In the genomic region with DNA sequence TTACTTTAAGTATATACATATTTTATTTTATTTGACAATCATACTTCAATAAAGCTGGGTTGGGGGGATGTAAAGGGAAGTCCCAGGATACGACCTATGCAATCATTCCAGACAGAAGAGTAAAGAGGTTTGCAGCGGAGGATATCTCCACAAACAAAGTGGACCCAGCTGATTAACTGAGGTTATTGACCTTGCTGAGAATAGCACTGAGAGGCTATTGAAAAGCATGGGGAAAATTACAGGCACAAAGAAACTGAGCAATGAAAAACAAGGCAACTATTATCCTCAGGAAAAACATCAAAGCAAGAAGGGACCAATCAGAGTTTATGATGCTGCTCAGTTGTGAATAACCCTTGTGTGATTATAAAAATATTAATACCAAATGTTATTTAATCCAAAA, we compare ENCODE assay signal across 16 cellular contexts.
"Had no signal": no experiment of that assay in that cellular context is flagged by ENCODE, and none has a peak within 500 bp of the region (broad histone marks: within the 10 kb centered on the region; RNA-seq: fewer than 3 reads in every experiment).

No MANE protein-coding gene starts in this region.

- H3K36me3 ChIP-seq: heart left ventricle, stomach, tibial artery, uterus had no signal

- H3K9me3 ChIP-seq: heart left ventricle, stomach, tibial artery, uterus had no signal

- ATAC-seq: effector memory CD8-positive, alpha-beta T cell; heart left ventricle; left ventricle myocardium superior had no signal

- H3K27me3 Mint-ChIP-seq: activated CD4-positive, alpha-beta T cell treated with anti-CD3 and anti-CD28 coated beads, Interleukin-2, amount 10 ng/mL, durations not matched to agents 24 days and 14 days; activated T-helper 17 cell treated with anti-CD3 and anti-CD28 coated beads, Interleukin-2, amount 50 U/mL, for 72 hours; effector memory CD8-positive, alpha-beta T cell had no signal

- H3K27ac Mint-ChIP-seq: activated naive CD4-positive, alpha-beta T cell treated with anti-CD3 and anti-CD28 coated beads for 36 hours; effector memory CD8-positive, alpha-beta T cell had no signal

- H3K4me3 ChIP-seq: heart left ventricle, stomach, tibial artery, uterus had no signal

- H3K4me1 ChIP-seq: uterus had no signal

- DNase-seq: activated CD4-positive, alpha-beta T cell treated with anti-CD3 and anti-CD28 coated beads, Interleukin-2, amount 10 ng/mL, durations not matched to agents 24 days and 14 days; activated CD8-positive, alpha-beta memory T cell treated with anti-CD3 and anti-CD28 coated beads for 24 hours; activated naive CD4-positive, alpha-beta T cell treated with anti-CD3 and anti-CD28 coated beads for 36 hours; activated T-cell treated with anti-CD3 and anti-CD28 coated beads for 4 hours; central memory CD4-positive, alpha-beta T cell; effector memory CD8-positive, alpha-beta T cell; heart left ventricle; islet precursor cell; left ventricle myocardium superior; retina; stimulated activated CD4-positive, alpha-beta T cell treated with anti-CD3 and anti-CD28 coated beads, Interleukin-15, amount 100 ng/mL, for 24 hours; stomach; tibial artery; uterus had no signal

- H3K9me3 Mint-ChIP-seq: activated CD4-positive, alpha-beta T cell treated with anti-CD3 and anti-CD28 coated beads, Interleukin-2, amount 10 ng/mL, durations not matched to agents 24 days and 14 days; activated naive CD4-positive, alpha-beta T cell treated with anti-CD3 and anti-CD28 coated beads for 36 hours; effector memory CD8-positive, alpha-beta T cell had no signal

- H3K27ac ChIP-seq: parathyroid adenoma, uterus had no signal

- H3K27me3 ChIP-seq: heart left ventricle, stomach, tibial artery, uterus had no signal

- H3K4me3 Mint-ChIP-seq: activated CD4-positive, alpha-beta T cell treated with anti-CD3 and anti-CD28 coated beads, Interleukin-2, amount 10 ng/mL, durations not matched to agents 24 days and 14 days; activated naive CD4-positive, alpha-beta T cell treated with anti-CD3 and anti-CD28 coated beads for 36 hours; activated T-helper 17 cell treated with anti-CD3 and anti-CD28 coated beads, Interleukin-2, amount 50 U/mL, for 72 hours; effector memory CD8-positive, alpha-beta T cell had no signal
